In genomic region chr3:109330405-109330804, GRCh38 we compare ENCODE assay signal across 20 cellular contexts. TPM values are rescaled to one million over a fixed set of nuclear protein-coding genes. Genes with fewer than 3 reads are reported as not detected.
DNase-seq lines count a peak whose midpoint lies in the region; ATAC-seq and TF ChIP-seq lines count a peak whose summit lies in the region.
"Had no signal": no experiment of that assay in that cellular context is flagged by ENCODE, and none has a peak within 500 bp of the region (broad histone marks: within the 10 kb centered on the region; RNA-seq: fewer than 3 reads in every experiment).

No MANE protein-coding gene starts in this region.

- no peak overlapping the region for H3K4ac ChIP-seq in mesendoderm (ENCODE audit: low read depth, low read length)

- H3K27me3 ChIP-seq in GM23338 (ENCODE audit: insufficient read depth) (no peaks in the 10 kb centered on the region), iPS-18a (ENCODE audit: control insufficient read depth, insufficient read depth, low read length) (no peaks in the 10 kb centered on the region), mesendoderm (ENCODE audit: insufficient read depth, low read length, poor library complexity) (no peaks in the 10 kb centered on the region), MM.1S (replicated peaks; ENCODE audit: insufficient read depth, low read length) (no peaks in the 10 kb centered on the region)
- H3K27me3 ChIP-seq: BLaER1 had no signal

- H3F3A ChIP-seq in GM23338 (replicated peaks; ENCODE audit: low read depth) (peaks cover 75% of the 10 kb centered on the region), MM.1S (ENCODE audit: insufficient read depth, low read length) (no peaks in the 10 kb centered on the region)

- peak overlapping the region; percentile 74 for H3K27ac ChIP-seq in GM23338 (ENCODE audit: low read depth)
- H3K27ac ChIP-seq in iPS-18a (ENCODE audit: low read length): no peak overlapping the region
- no peak overlapping the region for H3K27ac ChIP-seq in mesendoderm (ENCODE audit: low read depth, low read length)
- no peak overlapping the region for H3K27ac ChIP-seq in MM.1S (ENCODE audit: low read length)
- H3K27ac ChIP-seq: BLaER1, KMS-11 had no signal

- peaks cover 80% of the 10 kb centered on the region for H4K20me1 ChIP-seq in GM23338 (replicated peaks; ENCODE audit: insufficient read depth)
- H4K20me1 ChIP-seq in MM.1S (ENCODE audit: insufficient read depth, low read length): no peaks in the 10 kb centered on the region
- H4K20me1 ChIP-seq: BLaER1 had no signal

- H3K56ac ChIP-seq in mesendoderm (ENCODE audit: low read length): no peak overlapping the region

- H3K4me1 ChIP-seq in GM23338 (ENCODE audit: insufficient read depth) (peaks cover 64% of the 10 kb centered on the region), iPS-18a (ENCODE audit: control insufficient read depth, low read depth, low read length) (peaks cover 8% of the 10 kb centered on the region), mesendoderm (ENCODE audit: control insufficient read depth, low read depth, low read length) (peaks cover 10% of the 10 kb centered on the region), MM.1S (ENCODE audit: low read length) (no peaks in the 10 kb centered on the region)
- H3K4me1 ChIP-seq: BLaER1 had no signal

- peaks cover 9% of the 10 kb centered on the region for H3K79me1 ChIP-seq in mesendoderm (ENCODE audit: low read length)

- no peak overlapping the region for H2BK5ac ChIP-seq in mesendoderm (ENCODE audit: low read length)

- H3K4me1 Mint-ChIP-seq in GM23338 (peaks cover 64% of the 10 kb centered on the region), WTC11 (peaks cover 76% of the 10 kb centered on the region)

- no peak overlapping the region for H4K5ac ChIP-seq in mesendoderm (ENCODE audit: low read length)

- H3K79me2 ChIP-seq in GM23338 (replicated peaks; ENCODE audit: insufficient read depth): peaks cover 82% of the 10 kb centered on the region
- H3K79me2 ChIP-seq in mesendoderm (ENCODE audit: control insufficient read depth, insufficient read depth, low read length): peaks cover 43% of the 10 kb centered on the region
- no peaks in the 10 kb centered on the region for H3K79me2 ChIP-seq in MM.1S (ENCODE audit: low read length)

- peak overlapping the region; percentile 96 for H3K4me3 ChIP-seq in GM23338
- peak overlapping the region; percentile 14 for H3K4me3 ChIP-seq in iPS-18a (ENCODE audit: low read length)
- no peak overlapping the region for H3K4me3 ChIP-seq in mesendoderm (ENCODE audit: low read length)
- H3K4me3 ChIP-seq in MM.1S (ENCODE audit: low read length): no peak overlapping the region
- H3K4me3 ChIP-seq: BLaER1, GM12878 had no signal

- H3K4me2 ChIP-seq in GM23338 (peak overlapping the region; percentile 88), mesendoderm (ENCODE audit: low read length) (no peak overlapping the region), MM.1S (ENCODE audit: low read depth, low read length) (no peak overlapping the region)
- H3K4me2 ChIP-seq: BLaER1, KMS-11 had no signal

- POLR2A ChIA-PET in WTC11 (lab: Charles Lee): interaction anchor here (0.5 to 1.2 kb wide), 6 partner anchors 9 to 42 kb away, joined by 3 to 8 read pairs (median 4); no protein-coding TSS in a partner anchor

- no peak overlapping the region for H2BK120ac ChIP-seq in mesendoderm (ENCODE audit: low read depth, low read length)

- no peak overlapping the region for H2AK5ac ChIP-seq in mesendoderm (ENCODE audit: low read length)

- peaks cover 100% of the 10 kb centered on the region for H3K36me3 Mint-ChIP-seq in GM23338 (ENCODE audit: low read depth)
- H3K36me3 Mint-ChIP-seq in WTC11: peaks cover 93% of the 10 kb centered on the region
- H3K36me3 Mint-ChIP-seq: CD14-positive monocyte; CD4-positive, alpha-beta memory T cell had no signal

- H3K18ac ChIP-seq in mesendoderm (ENCODE audit: low read length): no peak overlapping the region

- H3K9ac ChIP-seq in iPS-18a (ENCODE audit: low read length) (no peak overlapping the region), mesendoderm (ENCODE audit: low read length) (no peak overlapping the region), MM.1S (ENCODE audit: low read length) (no peak overlapping the region)
- H3K9ac ChIP-seq: BLaER1, KMS-11 had no signal

- peaks cover 10% of the 10 kb centered on the region; the same call in 2 of the 3 replicates for H3K9me3 Mint-ChIP-seq in GM23338
- H3K9me3 Mint-ChIP-seq in WTC11: no peaks in the 10 kb centered on the region
- H3K9me3 Mint-ChIP-seq: CD4-positive, alpha-beta memory T cell had no signal

- H3K36me3 ChIP-seq in GM23338 (ENCODE audit: insufficient read depth) (peaks cover 90% of the 10 kb centered on the region), iPS-18a (ENCODE audit: control insufficient read depth, low read depth, low read length) (peaks cover 90% of the 10 kb centered on the region), mesendoderm (ENCODE audit: control insufficient read depth, insufficient read depth, low read length) (peaks cover 34% of the 10 kb centered on the region), MM.1S (replicated peaks; ENCODE audit: insufficient read depth, low read length) (no peaks in the 10 kb centered on the region)
- H3K36me3 ChIP-seq: BLaER1 had no signal

- H3K9me3 ChIP-seq in iPS-18a (ENCODE audit: control insufficient read depth, low read depth, low read length) (no peaks in the 10 kb centered on the region), MM.1S (replicated peaks; ENCODE audit: insufficient read depth, low read length) (no peaks in the 10 kb centered on the region)
- H3K9me3 ChIP-seq: BLaER1 had no signal

- CTCF ChIA-PET in WTC11 (lab: Charles Lee): interaction anchor here (0.7 to 1.8 kb wide), 3 partner anchors 39 to 68 kb away, joined by 3 to 5 read pairs (median 3); no protein-coding TSS in a partner anchor

- H3K23ac ChIP-seq in mesendoderm (ENCODE audit: low read length): no peak overlapping the region

- TF ChIP-seq CTCF in GM23338 (conservative IDR thresholded peaks at IDR 0.05; ENCODE audit: low read depth in 2 of 2) (no peak), WTC11 (IDR thresholded peaks at IDR 0.05) (no peak), MM.1S (IDR thresholded peaks at IDR 0.05; ENCODE audit: low read length) (no peak)

- H3K9me2 ChIP-seq in GM23338 (ENCODE audit: insufficient read depth) (no peaks in the 10 kb centered on the region), MM.1S (replicated peaks; ENCODE audit: insufficient read depth, low read length) (no peaks in the 10 kb centered on the region)

- no peak overlapping the region for H3K27ac Mint-ChIP-seq in GM23338
- H3K27ac Mint-ChIP-seq in WTC11: peak overlapping the region; percentile 60; the same call in 1 of the 2 replicates
- H3K27ac Mint-ChIP-seq: CD4-positive, alpha-beta memory T cell had no signal

- WGBS in mesendoderm (ENCODE audit: extremely low coverage, insufficient coverage, low lambda C conversion rate): no CpG with 5 or more reads among the region's 7 CpGs

- H2BK15ac ChIP-seq in mesendoderm (replicated peaks; ENCODE audit: low read depth): no peak overlapping the region

- DNase-seq in GM23338 (ENCODE audit: low spot score) (no peak), WTC11 (ENCODE audit: low spot score) (no peak), mesendoderm (peak; percentile 49), NCI-H187 treated with DMSO at 0.1 percent for 48 hours (lab: John Stamatoyannopoulos, UW) (no peak), MM.1S (no peak), H4 (ENCODE audit: low spot score) (no peak)
- DNase-seq: 8988T; Calu3; CD4-positive, alpha-beta memory T cell; DMS79 treated with DMSO at 0.1 percent for 48 hours; H7 had no signal

- H2AFZ ChIP-seq in GM23338 (no peak overlapping the region), MM.1S (ENCODE audit: low read length) (no peak overlapping the region)

- H3K4me3 Mint-ChIP-seq in GM23338: peak overlapping the region; percentile 98
- H3K4me3 Mint-ChIP-seq in WTC11: peak overlapping the region; percentile 89
- H3K4me3 Mint-ChIP-seq: CD14-positive monocyte; CD4-positive, alpha-beta memory T cell had no signal

- H3K27me3 Mint-ChIP-seq in GM23338 (ENCODE audit: insufficient read depth, low read depth, poor library complexity) (peaks cover 54% of the 10 kb centered on the region), WTC11 (ENCODE audit: low read depth) (no peaks in the 10 kb centered on the region)

- ATAC-seq in GM23338 (no peak), WTC11 (no peak), HG03432 (IDR thresholded peaks at IDR 0.05; ENCODE audit: unreplicated experiment) (no peak)
- ATAC-seq: GM12878 had no signal

- H4K8ac ChIP-seq in mesendoderm (ENCODE audit: low read depth, low read length): no peak overlapping the region

TF ChIP-seq in GM23338, 12 proteins besides CTCF, POLR2A, EP300 and RAD21:
- TF ChIP-seq POLR2AphosphoS5 (IDR thresholded peaks at IDR 0.05; ENCODE audit: low read depth) (peak; percentile 23; the same call in 1 of the 2 replicates), NANOG (IDR thresholded peaks at IDR 0.05; ENCODE audit: borderline replicate concordance) (no peak), ZNF114 (CRISPR knock-in tag; IDR thresholded peaks at IDR 0.05) (no peak)

TF ChIP-seq in WTC11, 78 proteins besides CTCF, POLR2A, EP300 and RAD21 (continues in another document):
- no peak for TF ChIP-seq RELA (CRISPR knock-in tag; IDR thresholded peaks at IDR 0.05; ENCODE audit: borderline replicate concordance)
- no peak for TF ChIP-seq NR2C2 (CRISPR knock-in tag; IDR thresholded peaks at IDR 0.05)
- no peak for TF ChIP-seq ZNF121 (CRISPR knock-in tag; IDR thresholded peaks at IDR 0.05)
- TF ChIP-seq CDX4 (CRISPR knock-in tag; IDR thresholded peaks at IDR 0.05; ENCODE audit: borderline replicate concordance): no peak

RNA-seq across cellular contexts. Expression of gene DPPA4, which starts 6.9 kb away (rescaled TPM):
- total RNA-seq in GM23338 (2014; rRNA removed; shearing (Covaris generic)): 806 and 878 TPM in 2 replicates
- polyA plus RNA-seq in GM23338 (2016; fragmentation: Nextera tagmentation; extraction: Ambion mirVana): 546 and 574 TPM in 2 replicates
- total RNA-seq in WTC11 (2021): 774 to 901 TPM (median 898 TPM) in 3 replicates
- 418 TPM for polyA plus RNA-seq in mesendoderm (2013, experiment 1 of 2)
- 427 TPM for polyA plus RNA-seq in mesendoderm (2013, experiment 2 of 2)
- total RNA-seq in H4 (2014; rRNA removed; shearing (Covaris generic)): 0.04 TPM in 1 of 2 replicates, not detected in the other
- total RNA-seq: A673; Calu3; CD4-positive, alpha-beta memory T cell; G401 had no signal
- polyA plus RNA-seq: AG04450; CD14-positive monocyte; CD4-positive, alpha-beta memory T cell had no signal

RNA-seq across cellular contexts. Expression of gene DPPA2, which starts 14.1 kb away (rescaled TPM):
- total RNA-seq in GM23338 (2014; rRNA removed; shearing (Covaris generic)): 9.3 and 14.3 TPM in 2 replicates
- 18.9 and 21.5 TPM in 2 replicates for polyA plus RNA-seq in GM23338 (2016; fragmentation: Nextera tagmentation; extraction: Ambion mirVana)
- 14.9 to 15.8 TPM (median 15.0 TPM) in 3 replicates for total RNA-seq in WTC11 (2021)
- polyA plus RNA-seq in mesendoderm (2013, experiment 1 of 2): 6.9 TPM
- polyA plus RNA-seq in mesendoderm (2013, experiment 2 of 2): 7.2 TPM
- not detected in 2 replicates for total RNA-seq in H4 (2014; rRNA removed; shearing (Covaris generic))
- total RNA-seq: A673; Calu3; CD4-positive, alpha-beta memory T cell; G401; GM12878 had no signal
- polyA plus RNA-seq: AG04450; CD14-positive monocyte; CD4-positive, alpha-beta memory T cell; GM12878 had no signal

Comparison
In these comparisons a context has a peak if more than half of its experiments do, and no peak if none do; other contexts are left out.
1. H3K4me3 ChIP-seq: peak in GM23338 (single experiment) and iPS-18a (single experiment); none in mesendoderm (single experiment) and MM.1S (single experiment).
2. RNA of gene DPPA4, which starts 6.9 kb away (total RNA-seq): 806 to 878 TPM in GM23338 and 774 to 901 TPM in WTC11; 0.04 TPM in H4; every median in the first group is over 100 times any median in the second.
3. RNA of gene DPPA2, which starts 14.1 kb away (total RNA-seq): 14.9 to 15.8 TPM in WTC11 and 9.3 to 14.3 TPM in GM23338; not detected in H4; every median in the first group is over 10 times any median in the second.